Comparison of ENCODE assay signal across 27 cellular contexts in the genomic region with DNA sequence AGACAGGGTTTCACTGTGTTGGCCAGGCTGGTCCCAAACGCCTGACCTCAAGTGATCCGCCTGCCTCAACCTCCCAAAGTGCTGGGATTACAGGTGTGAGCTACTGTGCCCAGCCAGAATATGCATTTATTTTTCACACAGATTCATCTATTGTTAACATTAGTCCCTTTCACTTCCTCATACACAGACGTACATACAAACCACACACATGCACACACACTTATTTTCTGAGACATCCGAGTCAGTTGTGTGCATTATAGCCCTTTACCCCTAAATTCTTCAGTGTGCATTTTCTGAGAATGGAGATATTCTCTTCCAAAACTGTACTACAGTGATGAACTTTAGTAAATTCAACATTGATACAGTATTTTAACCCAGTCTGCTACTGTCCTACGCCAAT.
"Had no signal": no experiment of that assay in that cellular context is flagged by ENCODE, and none has a peak within 500 bp of the region (broad histone marks: within the 10 kb centered on the region; RNA-seq: fewer than 3 reads in every experiment).

No MANE protein-coding gene starts in this region.

- H3K27ac Mint-ChIP-seq: immature natural killer cell; mesothelial cell of epicardium; natural killer cell treated with Interleukin-12 subunit alpha and Interleukin-12 subunit beta and Interleukin-15 and Interleukin-18, amount 100 ng/mL, for 72 hours; progenitor cell of endocrine pancreas; stimulated activated memory B cell treated with anti-CD40 and anti-IgM and Interleukin-4, amounts not matched to agents 10 μg/mL and 1 μg/mL and 100 μg/mL, for 72 hours had no signal

- H3K4me2 ChIP-seq: smooth muscle cell had no signal

- H3K27ac ChIP-seq: left lung, lower lobe of right lung, ovary, right atrium auricular region, right lobe of liver, stomach, testis, thyroid gland, transverse colon, upper lobe of left lung, vagina had no signal

- H3K36me3 Mint-ChIP-seq: mesothelial cell of epicardium; natural killer cell treated with Interleukin-12 subunit alpha and Interleukin-12 subunit beta and Interleukin-15 and Interleukin-18, amount 100 ng/mL, for 72 hours; stimulated activated memory B cell treated with anti-CD40 and anti-IgM and Interleukin-4, amounts not matched to agents 10 μg/mL and 1 μg/mL and 100 μg/mL, for 72 hours had no signal

- H3K9me3 Mint-ChIP-seq: immature natural killer cell; mesothelial cell of epicardium; naive thymus-derived CD4-positive, alpha-beta T cell; natural killer cell treated with Interleukin-12 subunit alpha and Interleukin-12 subunit beta and Interleukin-15 and Interleukin-18, amount 100 ng/mL, for 72 hours; stimulated activated memory B cell treated with anti-CD40 and anti-IgM and Interleukin-4, amounts not matched to agents 10 μg/mL and 1 μg/mL and 100 μg/mL, for 72 hours had no signal

- H3K4me1 ChIP-seq: left lung, lower lobe of right lung, right atrium auricular region, right lobe of liver, testis, thyroid gland, transverse colon, upper lobe of left lung, vagina had no signal

- H3K4me1 Mint-ChIP-seq: immature natural killer cell had no signal

- ATAC-seq: left colon; left lung; lower lobe of right lung; naive thymus-derived CD4-positive, alpha-beta T cell; natural killer cell treated with Interleukin-12 subunit alpha and Interleukin-12 subunit beta and Interleukin-15 and Interleukin-18, amount 100 ng/mL, for 72 hours; right lobe of liver; stimulated activated memory B cell treated with anti-CD40 and anti-IgM and Interleukin-4, amounts not matched to agents 10 μg/mL and 1 μg/mL and 100 μg/mL, for 72 hours; stimulated activated naive CD8-positive, alpha-beta T cell treated with anti-CD3 and anti-CD28 coated beads, Interleukin-15, Interleukin-2, amounts not matched to agents 100 U/mL and 50 U/mL, for 24 hours had no signal

- H3K9me3 ChIP-seq: left lung, lower lobe of right lung, ovary, right atrium auricular region, right lobe of liver, stomach, testis, thyroid gland, transverse colon, upper lobe of left lung, vagina had no signal

- H3K4me3 ChIP-seq: left lung, lower lobe of right lung, ovary, right atrium auricular region, right lobe of liver, smooth muscle cell, stomach, testis, thyroid gland, transverse colon, upper lobe of left lung, vagina had no signal

- H3K4me3 Mint-ChIP-seq: immature natural killer cell; mesothelial cell of epicardium; naive thymus-derived CD4-positive, alpha-beta T cell; natural killer cell treated with Interleukin-12 subunit alpha and Interleukin-12 subunit beta and Interleukin-15 and Interleukin-18, amount 100 ng/mL, for 72 hours; stimulated activated memory B cell treated with anti-CD40 and anti-IgM and Interleukin-4, amounts not matched to agents 10 μg/mL and 1 μg/mL and 100 μg/mL, for 72 hours had no signal

- H3K27me3 ChIP-seq: ovary, right lobe of liver, testis, thyroid gland, upper lobe of left lung had no signal

- DNase-seq: immature natural killer cell; kidney; left colon; left lung; lower lobe of right lung; mammary epithelial cell; mesendoderm; naive thymus-derived CD4-positive, alpha-beta T cell; ovary; right lobe of liver; stimulated activated CD4-positive, alpha-beta T cell treated with anti-CD3 and anti-CD28 coated beads, Interleukin-1b, Interleukin-23, amount 100 ng/mL, for 48 hours; stimulated activated CD4-positive, alpha-beta T cell treated with anti-CD3 and anti-CD28 coated beads, Interleukin-2, amount 100 ng/mL, for 48 hours; stimulated activated CD4-positive, alpha-beta T cell treated with anti-CD3 and anti-CD28 coated beads, Interleukin-4, amount 100 ng/mL, for 4 hours; stimulated activated CD8-positive, alpha-beta memory T cell treated with anti-CD3 and anti-CD28 coated beads, Interleukin-4, amount 100 ng/mL, for 48 hours; stimulated activated naive CD8-positive, alpha-beta T cell treated with anti-CD3 and anti-CD28 coated beads, Interleukin-15, Interleukin-2, amounts not matched to agents 100 U/mL and 50 U/mL, for 24 hours; stomach; testis; thyroid gland; transverse colon; upper lobe of left lung had no signal

- H3K36me3 ChIP-seq: left lung, lower lobe of right lung, ovary, right atrium auricular region, right lobe of liver, stomach, thyroid gland, transverse colon, upper lobe of left lung, vagina had no signal
